ENCODE assay signal across 1 cellular context in the genomic region with DNA sequence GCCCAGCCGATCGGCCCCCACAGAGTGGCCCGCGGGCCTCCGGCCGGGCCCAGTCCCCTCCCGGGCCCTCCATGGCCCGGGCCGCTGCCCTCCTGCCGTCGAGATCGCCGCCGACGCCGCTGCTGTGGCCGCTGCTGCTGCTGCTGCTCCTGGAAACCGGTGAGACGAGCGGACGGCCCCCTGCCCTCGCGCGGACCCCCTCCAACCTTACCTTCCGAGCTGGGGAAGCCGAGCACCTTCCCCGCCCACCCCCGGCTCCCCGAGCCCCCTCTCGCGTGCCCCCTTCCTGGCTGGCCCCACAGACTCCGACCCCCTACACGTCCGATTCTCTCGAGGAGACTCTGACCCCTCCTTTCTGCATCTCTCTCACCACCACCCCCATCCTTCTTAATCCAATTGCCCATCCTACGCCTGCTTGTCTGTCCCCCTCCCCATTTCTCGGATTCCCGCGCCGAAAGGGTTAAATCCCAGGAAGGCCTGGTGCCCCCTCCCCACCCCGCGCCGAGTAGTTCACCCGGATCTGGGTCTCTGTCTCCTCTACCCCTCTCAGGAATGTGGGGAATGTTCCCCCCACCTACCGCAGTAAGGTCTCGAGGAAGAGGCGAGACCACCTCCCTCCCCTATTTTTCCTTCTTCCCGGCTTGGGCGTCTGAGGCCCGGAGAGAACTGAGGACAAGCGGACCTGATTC.
TF ChIP-seq lines count a peak whose summit lies in the region.

No MANE protein-coding gene starts in this region.

TF ChIP-seq in HepG2, 621 proteins besides CTCF, POLR2A, EP300 and RAD21 (continued from another document):
- TF ChIP-seq, protein P1, sequence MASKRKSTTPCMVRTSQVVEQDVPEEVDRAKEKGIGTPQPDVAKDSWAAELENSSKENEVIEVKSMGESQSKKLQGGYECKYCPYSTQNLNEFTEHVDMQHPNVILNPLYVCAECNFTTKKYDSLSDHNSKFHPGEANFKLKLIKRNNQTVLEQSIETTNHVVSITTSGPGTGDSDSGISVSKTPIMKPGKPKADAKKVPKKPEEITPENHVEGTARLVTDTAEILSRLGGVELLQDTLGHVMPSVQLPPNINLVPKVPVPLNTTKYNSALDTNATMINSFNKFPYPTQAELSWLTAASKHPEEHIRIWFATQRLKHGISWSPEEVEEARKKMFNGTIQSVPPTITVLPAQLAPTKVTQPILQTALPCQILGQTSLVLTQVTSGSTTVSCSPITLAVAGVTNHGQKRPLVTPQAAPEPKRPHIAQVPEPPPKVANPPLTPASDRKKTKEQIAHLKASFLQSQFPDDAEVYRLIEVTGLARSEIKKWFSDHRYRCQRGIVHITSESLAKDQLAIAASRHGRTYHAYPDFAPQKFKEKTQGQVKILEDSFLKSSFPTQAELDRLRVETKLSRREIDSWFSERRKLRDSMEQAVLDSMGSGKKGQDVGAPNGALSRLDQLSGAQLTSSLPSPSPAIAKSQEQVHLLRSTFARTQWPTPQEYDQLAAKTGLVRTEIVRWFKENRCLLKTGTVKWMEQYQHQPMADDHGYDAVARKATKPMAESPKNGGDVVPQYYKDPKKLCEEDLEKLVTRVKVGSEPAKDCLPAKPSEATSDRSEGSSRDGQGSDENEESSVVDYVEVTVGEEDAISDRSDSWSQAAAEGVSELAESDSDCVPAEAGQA (IDR thresholded peaks at IDR 0.05; ENCODE audit: low read depth), result no peak
- TF ChIP-seq, protein P1 (CRISPR knock-in tag; IDR thresholded peaks at IDR 0.05; ENCODE audit: borderline replicate concordance), result no peak
- TF ChIP-seq ZFY (CRISPR knock-in tag; IDR thresholded peaks at IDR 0.05) (peak; percentile 38), HMG20A (CRISPR knock-in tag; IDR thresholded peaks at IDR 0.05; ENCODE audit: borderline replicate concordance) (no peak), IKZF4 (CRISPR knock-in tag; IDR thresholded peaks at IDR 0.05; ENCODE audit: borderline replicate concordance, low read depth, not compliant biosample characterization) (no peak), ZNF569 (CRISPR knock-in tag; IDR thresholded peaks at IDR 0.05; ENCODE audit: borderline replicate concordance) (no peak), THYN1 (CRISPR knock-in tag; IDR thresholded peaks at IDR 0.05; ENCODE audit: borderline replicate concordance, low read depth) (no peak), ZNF451 (CRISPR knock-in tag; IDR thresholded peaks at IDR 0.05) (no peak), ZMAT3 (CRISPR knock-in tag; conservative IDR thresholded peaks at IDR 0.05) (no peak), GABPB1 (CRISPR knock-in tag; IDR thresholded peaks at IDR 0.05) (peak; percentile 20; the same call in 1 of the 2 replicates), MXI1 (IDR thresholded peaks at IDR 0.05; ENCODE audit: borderline replicate concordance, low read depth, low read length) (no peak), ZC3H13 (CRISPR knock-in tag; IDR thresholded peaks at IDR 0.05) (no peak), NRL (CRISPR knock-in tag; IDR thresholded peaks at IDR 0.05; ENCODE audit: borderline replicate concordance) (no peak), ZNF224 (CRISPR knock-in tag; IDR thresholded peaks at IDR 0.05) (no peak), BORCS8-MEF2B (CRISPR knock-in tag; IDR thresholded peaks at IDR 0.05) (no peak), ZEB1 (IDR thresholded peaks at IDR 0.05; ENCODE audit: insufficient replicate concordance, low read depth) (no peak), ZNF207 (IDR thresholded peaks at IDR 0.05; ENCODE audit: borderline replicate concordance) (no peak), KLF16 (CRISPR knock-in tag; IDR thresholded peaks at IDR 0.05) (no peak; a peak in 1 of 4 replicates), ZBTB42 (CRISPR knock-in tag; IDR thresholded peaks at IDR 0.05) (no peak), KDM4B (CRISPR knock-in tag; IDR thresholded peaks at IDR 0.05) (no peak), ZNF12 (CRISPR knock-in tag; IDR thresholded peaks at IDR 0.05) (no peak)
- TF ChIP-seq, protein P2, sequence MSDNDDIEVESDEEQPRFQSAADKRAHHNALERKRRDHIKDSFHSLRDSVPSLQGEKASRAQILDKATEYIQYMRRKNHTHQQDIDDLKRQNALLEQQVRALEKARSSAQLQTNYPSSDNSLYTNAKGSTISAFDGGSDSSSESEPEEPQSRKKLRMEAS (IDR thresholded peaks at IDR 0.05), result no peak
- TF ChIP-seq, protein P3, sequence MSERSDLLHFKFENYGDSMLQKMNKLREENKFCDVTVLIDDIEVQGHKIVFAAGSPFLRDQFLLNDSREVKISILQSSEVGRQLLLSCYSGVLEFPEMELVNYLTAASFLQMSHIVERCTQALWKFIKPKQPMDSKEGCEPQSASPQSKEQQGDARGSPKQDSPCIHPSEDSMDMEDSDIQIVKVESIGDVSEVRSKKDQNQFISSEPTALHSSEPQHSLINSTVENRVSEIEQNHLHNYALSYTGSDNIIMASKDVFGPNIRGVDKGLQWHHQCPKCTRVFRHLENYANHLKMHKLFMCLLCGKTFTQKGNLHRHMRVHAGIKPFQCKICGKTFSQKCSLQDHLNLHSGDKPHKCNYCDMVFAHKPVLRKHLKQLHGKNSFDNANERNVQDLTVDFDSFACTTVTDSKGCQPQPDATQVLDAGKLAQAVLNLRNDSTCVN (CRISPR knock-in tag; IDR thresholded peaks at IDR 0.05; ENCODE audit: borderline replicate concordance), result no peak
- TF ChIP-seq, protein P4, sequence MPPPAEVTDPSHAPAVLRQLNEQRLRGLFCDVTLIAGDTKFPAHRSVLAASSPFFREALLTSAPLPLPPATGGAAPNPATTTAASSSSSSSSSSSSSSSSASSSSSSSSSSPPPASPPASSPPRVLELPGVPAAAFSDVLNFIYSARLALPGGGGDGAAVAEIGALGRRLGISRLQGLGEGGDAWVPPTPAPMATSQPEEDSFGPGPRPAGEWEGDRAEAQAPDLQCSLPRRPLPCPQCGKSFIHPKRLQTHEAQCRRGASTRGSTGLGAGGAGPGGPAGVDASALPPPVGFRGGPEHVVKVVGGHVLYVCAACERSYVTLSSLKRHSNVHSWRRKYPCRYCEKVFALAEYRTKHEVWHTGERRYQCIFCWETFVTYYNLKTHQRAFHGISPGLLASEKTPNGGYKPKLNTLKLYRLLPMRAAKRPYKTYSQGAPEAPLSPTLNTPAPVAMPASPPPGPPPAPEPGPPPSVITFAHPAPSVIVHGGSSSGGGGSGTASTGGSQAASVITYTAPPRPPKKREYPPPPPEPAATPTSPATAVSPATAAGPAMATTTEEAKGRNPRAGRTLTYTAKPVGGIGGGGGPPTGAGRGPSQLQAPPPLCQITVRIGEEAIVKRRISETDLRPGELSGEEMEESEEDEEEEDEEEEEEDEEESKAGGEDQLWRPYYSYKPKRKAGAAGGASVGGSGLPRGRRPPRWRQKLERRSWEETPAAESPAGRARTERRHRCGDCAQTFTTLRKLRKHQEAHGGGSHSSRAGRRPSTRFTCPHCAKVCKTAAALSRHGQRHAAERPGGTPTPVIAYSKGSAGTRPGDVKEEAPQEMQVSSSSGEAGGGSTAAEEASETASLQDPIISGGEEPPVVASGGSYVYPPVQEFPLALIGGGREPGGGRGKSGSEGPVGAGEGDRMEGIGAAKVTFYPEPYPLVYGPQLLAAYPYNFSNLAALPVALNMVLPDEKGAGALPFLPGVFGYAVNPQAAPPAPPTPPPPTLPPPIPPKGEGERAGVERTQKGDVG (CRISPR knock-in tag; IDR thresholded peaks at IDR 0.05; ENCODE audit: borderline replicate concordance), result no peak
- TF ChIP-seq, protein P5, sequence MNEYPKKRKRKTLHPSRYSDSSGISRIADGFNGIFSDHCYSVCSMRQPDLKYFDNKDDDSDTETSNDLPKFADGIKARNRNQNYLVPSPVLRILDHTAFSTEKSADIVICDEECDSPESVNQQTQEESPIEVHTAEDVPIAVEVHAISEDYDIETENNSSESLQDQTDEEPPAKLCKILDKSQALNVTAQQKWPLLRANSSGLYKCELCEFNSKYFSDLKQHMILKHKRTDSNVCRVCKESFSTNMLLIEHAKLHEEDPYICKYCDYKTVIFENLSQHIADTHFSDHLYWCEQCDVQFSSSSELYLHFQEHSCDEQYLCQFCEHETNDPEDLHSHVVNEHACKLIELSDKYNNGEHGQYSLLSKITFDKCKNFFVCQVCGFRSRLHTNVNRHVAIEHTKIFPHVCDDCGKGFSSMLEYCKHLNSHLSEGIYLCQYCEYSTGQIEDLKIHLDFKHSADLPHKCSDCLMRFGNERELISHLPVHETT (CRISPR knock-in tag; conservative IDR thresholded peaks at IDR 0.05), result no peak
- TF ChIP-seq, protein P6, sequence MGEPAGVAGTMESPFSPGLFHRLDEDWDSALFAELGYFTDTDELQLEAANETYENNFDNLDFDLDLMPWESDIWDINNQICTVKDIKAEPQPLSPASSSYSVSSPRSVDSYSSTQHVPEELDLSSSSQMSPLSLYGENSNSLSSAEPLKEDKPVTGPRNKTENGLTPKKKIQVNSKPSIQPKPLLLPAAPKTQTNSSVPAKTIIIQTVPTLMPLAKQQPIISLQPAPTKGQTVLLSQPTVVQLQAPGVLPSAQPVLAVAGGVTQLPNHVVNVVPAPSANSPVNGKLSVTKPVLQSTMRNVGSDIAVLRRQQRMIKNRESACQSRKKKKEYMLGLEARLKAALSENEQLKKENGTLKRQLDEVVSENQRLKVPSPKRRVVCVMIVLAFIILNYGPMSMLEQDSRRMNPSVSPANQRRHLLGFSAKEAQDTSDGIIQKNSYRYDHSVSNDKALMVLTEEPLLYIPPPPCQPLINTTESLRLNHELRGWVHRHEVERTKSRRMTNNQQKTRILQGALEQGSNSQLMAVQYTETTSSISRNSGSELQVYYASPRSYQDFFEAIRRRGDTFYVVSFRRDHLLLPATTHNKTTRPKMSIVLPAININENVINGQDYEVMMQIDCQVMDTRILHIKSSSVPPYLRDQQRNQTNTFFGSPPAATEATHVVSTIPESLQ (CRISPR knock-in tag; conservative IDR thresholded peaks at IDR 0.05), result no peak
